8 cellular contexts compared by ENCODE assay signal in genomic region chr19:18304194-18304495, GRCh38. TPM values are rescaled to one million over a fixed set of nuclear protein-coding genes. Genes with fewer than 3 reads are reported as not detected.
DNase-seq lines count a peak whose midpoint lies in the region; ATAC-seq and TF ChIP-seq lines count a peak whose summit lies in the region.

No MANE protein-coding gene starts in this region.

- H3K9ac ChIP-seq in BLaER1 treated with 17β-estradiol and CSF1 and Interleukin-3, amounts not matched to agents 10 nM and 100 nM = peak overlapping the region; percentile 82 to 93 (median 87)
- H3K9ac ChIP-seq in HUES64 (ENCODE audit: low read depth, low read length) (no peak overlapping the region; the same call in 1 of the 2 replicates), mucosa of stomach (ENCODE audit: low read length) (peak overlapping the region; percentile 95)

- H3K4me2 ChIP-seq in BLaER1 treated with 17β-estradiol and CSF1 and Interleukin-3, amounts not matched to agents 10 nM and 100 nM = peak overlapping the region; percentile 88 to 99 (median 95)

- H3K4me3 ChIP-seq in BLaER1 treated with 17β-estradiol and CSF1 and Interleukin-3, amounts not matched to agents 10 nM and 100 nM = peak overlapping the region; percentile 42 to 65 (median 58)
- H3K4me3 ChIP-seq in HUES64 (ENCODE audit: low read length) (peak overlapping the region; percentile 41; the same call in 1 of the 2 replicates), brain microvascular endothelial cell (ENCODE audit: low read depth, low read length) (no peak overlapping the region), mucosa of stomach (ENCODE audit: low read length) (no peak overlapping the region)

- H3K9me3 ChIP-seq in BLaER1 treated with 17β-estradiol and CSF1 and Interleukin-3, amounts not matched to agents 10 nM and 100 nM (replicated peaks in 1 of 11) = no peaks in the 10 kb centered on the region
- H3K9me3 ChIP-seq in HUES64 (ENCODE audit: insufficient read depth, low read depth, low read length) (no peaks in the 10 kb centered on the region), mucosa of stomach (ENCODE audit: control insufficient read depth, low read length) (no peaks in the 10 kb centered on the region)

- H3K27ac ChIP-seq in BLaER1 treated with 17β-estradiol and CSF1 and Interleukin-3, amounts not matched to agents 10 nM and 100 nM = peak overlapping the region; percentile 85 to 99 (median 95)
- H3K27ac ChIP-seq in HUES64 (ENCODE audit: low read depth, low read length) = peak overlapping the region; percentile 57; the same call in 1 of the 2 replicates
- H3K27ac ChIP-seq in brain microvascular endothelial cell = peak overlapping the region; percentile 95

- TF ChIP-seq CTCF in brain microvascular endothelial cell (IDR thresholded peaks at IDR 0.05; ENCODE audit: low read depth, low read length, missing control alignments) = no peak

- WGBS in HUES64 = 20% methylated on average over 2 of the region's 2 CpGs

- ATAC-seq in HG02870 (IDR thresholded peaks at IDR 0.05; ENCODE audit: unreplicated experiment) (no peak), HG03139 (IDR thresholded peaks at IDR 0.05; ENCODE audit: unreplicated experiment) (no peak)

- in situ Hi-C loops in brain microvascular endothelial cell (cut with HindIII; ENCODE audit: low pct_ligation_motif_present, low sequenced_read_pairs) = no loop called here

- peaks cover 0 to 3% (median 0%) of the 10 kb centered on the region in 11 experiments; a peak in 1 of 22 replicates for H4K20me1 ChIP-seq in BLaER1 treated with 17β-estradiol and CSF1 and Interleukin-3, amounts not matched to agents 10 nM and 100 nM

- H3K4me1 ChIP-seq in BLaER1 treated with 17β-estradiol and CSF1 and Interleukin-3, amounts not matched to agents 10 nM and 100 nM = peaks cover 74 to 95% (median 88%) of the 10 kb centered on the region in 10 experiments
- H3K4me1 ChIP-seq in HUES64 (ENCODE audit: insufficient read depth, low read length) (peaks cover 13% of the 10 kb centered on the region), mucosa of stomach (ENCODE audit: control insufficient read depth, insufficient read depth, low read length) (peaks cover 45% of the 10 kb centered on the region)

- peaks cover 3 to 19% (median 10%) of the 10 kb centered on the region in 11 experiments; a peak in 21 of 22 replicates for H3K36me3 ChIP-seq in BLaER1 treated with 17β-estradiol and CSF1 and Interleukin-3, amounts not matched to agents 10 nM and 100 nM
- H3K36me3 ChIP-seq in HUES64 (ENCODE audit: insufficient read depth, low read length) (peaks cover 32% of the 10 kb centered on the region), brain microvascular endothelial cell (replicated peaks) (no peaks in the 10 kb centered on the region), mucosa of stomach (ENCODE audit: control insufficient read depth, insufficient read depth, low read length) (peaks cover 2% of the 10 kb centered on the region)

- DNase-seq in brain microvascular endothelial cell (no peak), HPDE6-E6E7 (ENCODE audit: extremely low spot score) (no peak), Ammon's horn (ENCODE audit: low spot score) (no peak)

- no peaks in the 10 kb centered on the region for H3K27me3 ChIP-seq in BLaER1 treated with 17β-estradiol and CSF1 and Interleukin-3, amounts not matched to agents 10 nM and 100 nM
- H3K27me3 ChIP-seq in HUES64 (ENCODE audit: insufficient read depth, low read length) = no peaks in the 10 kb centered on the region
- H3K27me3 ChIP-seq in brain microvascular endothelial cell (replicated peaks) = no peaks in the 10 kb centered on the region
- H3K27me3 ChIP-seq in mucosa of stomach (ENCODE audit: control insufficient read depth, insufficient read depth, low read length) = no peaks in the 10 kb centered on the region

RNA-seq across cellular contexts. Expression of gene LSM4, which starts 18.7 kb away (rescaled TPM):
- polyA plus RNA-seq in HUES64 (2013, experiment 1 of 2) = 248 TPM
- 269 TPM for polyA plus RNA-seq in HUES64 (2013, experiment 2 of 2)

RNA-seq across cellular contexts. Expression of gene JUND, which starts 22.7 kb away (rescaled TPM):
- 93.0 TPM for polyA plus RNA-seq in HUES64 (2013, experiment 1 of 2)
- 114 TPM for polyA plus RNA-seq in HUES64 (2013, experiment 2 of 2)

RNA-seq across cellular contexts. Expression of gene IQCN, which starts 29.9 kb away (rescaled TPM):
- polyA plus RNA-seq in HUES64 (2013, experiment 1 of 2) = 0.20 TPM
- polyA plus RNA-seq in HUES64 (2013, experiment 2 of 2) = 0.38 TPM

RNA-seq across cellular contexts. Expression of gene PGPEP1, which starts 36.3 kb away (rescaled TPM):
- polyA plus RNA-seq in HUES64 (2013, experiment 1 of 2) = 12.6 TPM
- 15.8 TPM for polyA plus RNA-seq in HUES64 (2013, experiment 2 of 2)

Comparison
In these comparisons a context has a peak if more than half of its experiments do, and no peak if none do; other contexts are left out.
1. H3K4me3 ChIP-seq: peak in BLaER1 treated with 17β-estradiol and CSF1 and Interleukin-3, amounts not matched to agents 10 nM and 100 nM (10 of 10) and HUES64 (single experiment); none in brain microvascular endothelial cell (single experiment) and mucosa of stomach (single experiment).
2. Peak in every context shown above with its lines, with median percentiles within 50 percentile points of each other: H3K27ac ChIP-seq.